In genomic region chr1:28887418-28887834, GRCh38 we compare ENCODE assay signal across 8 cellular contexts. TPM values are rescaled to one million over a fixed set of nuclear protein-coding genes. Genes with fewer than 3 reads are reported as not detected.
DNase-seq lines count a peak whose midpoint lies in the region; ATAC-seq and TF ChIP-seq lines count a peak whose summit lies in the region.

No MANE protein-coding gene starts in this region.

- H3K36me3 Mint-ChIP-seq in natural killer cell treated with Interleukin-12 subunit alpha and Interleukin-12 subunit beta and Interleukin-15 and Interleukin-18, amount 100 ng/mL, for 72 hours: no peaks in the 10 kb centered on the region

- no peaks in the 10 kb centered on the region for H3K9me3 Mint-ChIP-seq in natural killer cell treated with Interleukin-12 subunit alpha and Interleukin-12 subunit beta and Interleukin-15 and Interleukin-18, amount 100 ng/mL, for 72 hours

- peaks cover 0 to 32% (median 6%) of the 10 kb centered on the region in 11 experiments; a peak in 10 of 22 replicates for H4K20me1 ChIP-seq in BLaER1 treated with 17β-estradiol and CSF1 and Interleukin-3, amounts not matched to agents 10 nM and 100 nM

- ATAC-seq in HG03039 (IDR thresholded peaks at IDR 0.05; ENCODE audit: unreplicated experiment): peak; percentile 5
- peak; percentile 11 to 44 for ATAC-seq in natural killer cell treated with Interleukin-12 subunit alpha and Interleukin-12 subunit beta and Interleukin-15 and Interleukin-18, amount 100 ng/mL, for 72 hours
- no peak for ATAC-seq in GM19328 (IDR thresholded peaks at IDR 0.05; ENCODE audit: unreplicated experiment)

- DNase-seq in activated CD8-positive, alpha-beta memory T cell treated with anti-CD3 and anti-CD28 coated beads for 1 hour (ENCODE audit: extremely low read depth in 1 of 2, low read depth in 1 of 2): peak; percentile 23 to 30
- DNase-seq in epithelial cell of esophagus (ENCODE audit: low read depth) (no peak), NCI-H1930 (lab: John Stamatoyannopoulos, UW) (no peak), NCI-H187 (lab: John Stamatoyannopoulos, UW) (no peak)
- peak; percentile 76 for DNase-seq in natural killer cell treated with Interleukin-12 subunit alpha and Interleukin-12 subunit beta and Interleukin-15 and Interleukin-18, amount 100 ng/mL, for 72 hours (ENCODE audit: low spot score)

- no peaks in the 10 kb centered on the region for H3K36me3 ChIP-seq in BLaER1 treated with 17β-estradiol and CSF1 and Interleukin-3, amounts not matched to agents 10 nM and 100 nM

- peaks cover 43 to 46% of the 10 kb centered on the region in 2 donors for H3K4me1 Mint-ChIP-seq in natural killer cell treated with Interleukin-12 subunit alpha and Interleukin-12 subunit beta and Interleukin-15 and Interleukin-18, amount 100 ng/mL, for 72 hours (ENCODE audit: low read depth in 2 of 2)

- H3K27me3 Mint-ChIP-seq in natural killer cell treated with Interleukin-12 subunit alpha and Interleukin-12 subunit beta and Interleukin-15 and Interleukin-18, amount 100 ng/mL, for 72 hours: no peaks in the 10 kb centered on the region

- H3K27ac Mint-ChIP-seq in natural killer cell treated with Interleukin-12 subunit alpha and Interleukin-12 subunit beta and Interleukin-15 and Interleukin-18, amount 100 ng/mL, for 72 hours: peak overlapping the region; percentile 84 to 86

- H3K27me3 ChIP-seq in BLaER1 treated with 17β-estradiol and CSF1 and Interleukin-3, amounts not matched to agents 10 nM and 100 nM: no peaks in the 10 kb centered on the region

- H3K4me2 ChIP-seq in BLaER1 treated with 17β-estradiol and CSF1 and Interleukin-3, amounts not matched to agents 10 nM and 100 nM: peak overlapping the region; percentile 85 to 99 (median 95)

- peak overlapping the region; percentile 78 to 99 (median 96) for H3K4me3 ChIP-seq in BLaER1 treated with 17β-estradiol and CSF1 and Interleukin-3, amounts not matched to agents 10 nM and 100 nM
- H3K4me3 ChIP-seq in epithelial cell of esophagus (ENCODE audit: low read length): peak overlapping the region; percentile 88

- TF ChIP-seq CTCF in epithelial cell of esophagus (IDR thresholded peaks at IDR 0.05; ENCODE audit: insufficient read depth, low read depth, low read length, missing control alignments): no peak

- H3K4me1 ChIP-seq in BLaER1 treated with 17β-estradiol and CSF1 and Interleukin-3, amounts not matched to agents 10 nM and 100 nM: peaks cover 32 to 71% (median 57%) of the 10 kb centered on the region in 10 experiments

- peak overlapping the region; percentile 97 for H3K4me3 Mint-ChIP-seq in natural killer cell treated with Interleukin-12 subunit alpha and Interleukin-12 subunit beta and Interleukin-15 and Interleukin-18, amount 100 ng/mL, for 72 hours

- no peaks in the 10 kb centered on the region for H3K9me3 ChIP-seq in BLaER1 treated with 17β-estradiol and CSF1 and Interleukin-3, amounts not matched to agents 10 nM and 100 nM (replicated peaks in 1 of 11)

- peak overlapping the region; percentile 64 to 92 (median 82); a peak in 21 of 22 replicates for H3K27ac ChIP-seq in BLaER1 treated with 17β-estradiol and CSF1 and Interleukin-3, amounts not matched to agents 10 nM and 100 nM

- H3K9ac ChIP-seq in BLaER1 treated with 17β-estradiol and CSF1 and Interleukin-3, amounts not matched to agents 10 nM and 100 nM: peak overlapping the region; percentile 73 to 94 (median 87)

RNA-seq across cellular contexts. Expression of gene EPB41, which starts 26.9 kb away (rescaled TPM):
- total RNA-seq in natural killer cell treated with Interleukin-12 subunit alpha and Interleukin-12 subunit beta and Interleukin-15 and Interleukin-18, amount 100 ng/mL, for 72 hours: 10 to 100 TPM; 50.7 to 60.5 TPM

Comparison
In these comparisons a context has a peak if more than half of its experiments do, and no peak if none do; other contexts are left out.
1. DNase-seq: peak in activated CD8-positive, alpha-beta memory T cell treated with anti-CD3 and anti-CD28 coated beads for 1 hour (2 of 2) and natural killer cell treated with Interleukin-12 subunit alpha and Interleukin-12 subunit beta and Interleukin-15 and Interleukin-18, amount 100 ng/mL, for 72 hours (single experiment); none in epithelial cell of esophagus (single experiment), NCI-H1930 (0 of 2) and NCI-H187 (0 of 2).